In the genomic region with DNA sequence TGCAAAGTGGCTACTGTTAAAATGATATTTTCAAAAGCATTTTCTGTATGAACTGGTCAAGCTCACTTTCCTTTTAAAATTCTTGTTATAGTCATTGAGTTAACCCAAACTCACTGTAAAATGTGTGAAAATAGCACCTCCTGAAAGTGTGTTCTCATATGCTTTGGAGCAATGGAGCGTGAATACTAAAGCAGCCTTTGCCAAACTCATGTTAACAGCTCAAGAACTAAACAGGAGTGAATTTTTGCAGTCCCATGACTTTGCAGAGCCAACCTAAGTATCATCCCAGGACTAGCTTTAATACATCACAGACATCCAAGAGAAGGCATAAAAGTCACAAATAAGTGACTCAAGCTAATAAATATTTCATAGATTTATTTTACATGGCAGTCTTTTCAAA, we compare ENCODE assay signal across 9 cellular contexts. TPM values are rescaled to one million over a fixed set of nuclear protein-coding genes. Genes with fewer than 3 reads are reported as not detected.
DNase-seq lines count a peak whose midpoint lies in the region; ATAC-seq and TF ChIP-seq lines count a peak whose summit lies in the region.
"Had no signal": no experiment of that assay in that cellular context is flagged by ENCODE, and none has a peak within 500 bp of the region (broad histone marks: within the 10 kb centered on the region; RNA-seq: fewer than 3 reads in every experiment).

No MANE protein-coding gene starts in this region.

- intact Hi-C loops in activated CD4-positive, alpha-beta T cell treated with anti-CD3 and anti-CD28 coated beads, Interleukin-2, amount 10 ng/mL, durations not matched to agents 24 days and 14 days (cut with micrococcal nuclease): loop anchor here (5.0 to 10.0 kb wide), 4 partner anchors 97 to 781 kb away; partner anchors contain the start of gene NXT2

- peaks cover 23% of the 10 kb centered on the region for H3K4me1 Mint-ChIP-seq in activated CD4-positive, alpha-beta T cell treated with anti-CD3 and anti-CD28 coated beads, Interleukin-2, amount 10 ng/mL, durations not matched to agents 24 days and 14 days
- H3K4me1 Mint-ChIP-seq in brain: peaks cover 82% of the 10 kb centered on the region

- no peak for ATAC-seq in GM19467 (IDR thresholded peaks at IDR 0.05; ENCODE audit: unreplicated experiment)
- no peak for ATAC-seq in GM18520 (IDR thresholded peaks at IDR 0.05; ENCODE audit: unreplicated experiment)
- ATAC-seq: psoas muscle had no signal

- H3K27me3 Mint-ChIP-seq in activated CD4-positive, alpha-beta T cell treated with anti-CD3 and anti-CD28 coated beads, Interleukin-2, amount 10 ng/mL, durations not matched to agents 24 days and 14 days: peaks cover 2% of the 10 kb centered on the region
- peaks cover 24% of the 10 kb centered on the region for H3K27me3 Mint-ChIP-seq in brain

- DNase-seq in activated CD4-positive, alpha-beta T cell treated with anti-CD3 and anti-CD28 coated beads, Interleukin-2, amount 10 ng/mL, durations not matched to agents 24 days and 14 days: no peak
- no peak for DNase-seq in activated CD4-positive, alpha-beta T cell treated with anti-CD3 and anti-CD28 coated beads, Interleukin-2, amount 50 U/mL, for 1 hour
- DNase-seq in HL-60 (ENCODE audit: low read depth in 1 of 2, low spot score in 1 of 2) (no peak), renal cortical epithelial cell (ENCODE audit: low read depth) (peak; percentile 60), anterior cingulate cortex (lab: John Stamatoyannopoulos, UW) (no peak)
- DNase-seq: psoas muscle had no signal

- TF ChIP-seq CTCF in HL-60 (IDR thresholded peaks at IDR 0.05; ENCODE audit: insufficient read depth, low read length) (no peak), brain (conservative IDR thresholded peaks at IDR 0.05) (no peak)

- H3K9me3 Mint-ChIP-seq in activated CD4-positive, alpha-beta T cell treated with anti-CD3 and anti-CD28 coated beads, Interleukin-2, amount 10 ng/mL, durations not matched to agents 24 days and 14 days: no peaks in the 10 kb centered on the region
- no peaks in the 10 kb centered on the region for H3K9me3 Mint-ChIP-seq in brain

- H3K4me3 ChIP-seq in HL-60 (replicated peaks; ENCODE audit: insufficient read depth, low read length): peak overlapping the region; percentile 8; the same call in 1 of the 2 replicates

- H3K27me3 ChIP-seq in HL-60 (ENCODE audit: insufficient read depth, poor library complexity, severe bottlenecking): no peaks in the 10 kb centered on the region

- no peak overlapping the region for H3K27ac Mint-ChIP-seq in activated CD4-positive, alpha-beta T cell treated with anti-CD3 and anti-CD28 coated beads, Interleukin-2, amount 10 ng/mL, durations not matched to agents 24 days and 14 days
- peak overlapping the region in 3 of 5 experiments; percentile 62 to 98 (median 76) for H3K27ac Mint-ChIP-seq in brain

- H3K4me3 Mint-ChIP-seq in activated CD4-positive, alpha-beta T cell treated with anti-CD3 and anti-CD28 coated beads, Interleukin-2, amount 10 ng/mL, durations not matched to agents 24 days and 14 days: peak overlapping the region; percentile 97
- peak overlapping the region; percentile 95 to 99 (median 96) for H3K4me3 Mint-ChIP-seq in brain

- no peaks in the 10 kb centered on the region for H3K36me3 Mint-ChIP-seq in activated CD4-positive, alpha-beta T cell treated with anti-CD3 and anti-CD28 coated beads, Interleukin-2, amount 10 ng/mL, durations not matched to agents 24 days and 14 days (ENCODE audit: low read depth)
- H3K36me3 Mint-ChIP-seq in brain: no peaks in the 10 kb centered on the region

- no peak overlapping the region for H3K27ac ChIP-seq in HL-60 (replicated peaks)
- H3K27ac ChIP-seq: psoas muscle had no signal

RNA-seq across cellular contexts. Expression of gene AMMECR1, which starts 2.3 kb away (rescaled TPM):
- total RNA-seq in activated CD4-positive, alpha-beta T cell treated with anti-CD3 and anti-CD28 coated beads, Interleukin-2, amount 10 ng/mL, durations not matched to agents 24 days and 14 days: 12.2 and 15.0 TPM in 2 replicates
- 1.4 TPM for polyA plus RNA-seq in brain (ENCODE audit: insufficient read depth, low read depth, low replicate concordance)
- 21.2 and 37.9 TPM in 2 replicates for total RNA-seq in renal cortical epithelial cell

RNA-seq across cellular contexts. Expression of gene RTL9, which starts 43.1 kb away (rescaled TPM):
- not detected in 2 replicates for total RNA-seq in activated CD4-positive, alpha-beta T cell treated with anti-CD3 and anti-CD28 coated beads, Interleukin-2, amount 10 ng/mL, durations not matched to agents 24 days and 14 days
- polyA plus RNA-seq in brain (ENCODE audit: insufficient read depth, low read depth, low replicate concordance): 0.44 TPM
- 0.15 TPM in 1 of 2 replicates, not detected in the other for total RNA-seq in renal cortical epithelial cell
